Comparison of ENCODE assay signal across 18 cellular contexts in the genomic region with DNA sequence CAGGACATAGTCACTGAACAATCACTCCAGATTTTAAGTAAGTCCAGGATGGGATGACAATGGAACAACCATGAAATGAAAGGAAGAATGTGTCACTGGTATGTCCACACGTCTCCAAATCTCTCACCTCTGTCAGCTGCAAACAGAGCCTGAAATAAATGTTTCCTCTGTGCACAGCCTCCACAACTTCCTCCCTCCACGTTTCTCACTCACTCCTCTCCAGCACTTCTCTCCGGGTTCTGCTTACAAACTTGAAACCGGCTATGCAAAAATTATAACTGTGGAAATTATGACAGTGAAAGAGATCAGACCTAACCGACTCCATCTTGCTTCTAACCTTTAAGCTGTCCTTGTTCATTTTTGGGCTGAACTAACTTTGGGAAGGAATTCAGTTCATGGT. TPM values are rescaled to one million over a fixed set of nuclear protein-coding genes. Genes with fewer than 3 reads are reported as not detected.
"Had no signal": no experiment of that assay in that cellular context is flagged by ENCODE, and none has a peak within 500 bp of the region (broad histone marks: within the 10 kb centered on the region; RNA-seq: fewer than 3 reads in every experiment).

No MANE protein-coding gene starts in this region.

- H3K36me3 ChIP-seq: ascending aorta, left lung, tibial artery had no signal

- H3K27ac ChIP-seq: ascending aorta, left lung, tibial artery had no signal

- H3K27ac Mint-ChIP-seq: activated CD4-positive, alpha-beta memory T cell treated with anti-CD3 and anti-CD28 coated beads, Interleukin-2, amount 10 ng/mL, durations not matched to agents 7 days and 5 days; activated CD8-positive, alpha-beta memory T cell treated with anti-CD3 and anti-CD28 coated beads, Interleukin-2, amount 10 ng/mL, durations not matched to agents 7 days and 5 days; stimulated activated naive B cell treated with anti-CD40 and anti-IgM and Interleukin-4, amounts not matched to agents 10 μg/mL and 1 μg/mL and 100 μg/mL, for 72 hours; T-helper 2 cell treated with Interferon-gamma antibody and Interleukin-4, amounts not matched to agents 5 μg/mL and 100 μg/mL, for 36 hours; WTC11 had no signal

- H3K4me3 ChIP-seq: ascending aorta, left lung, tibial artery had no signal

- H3K36me3 Mint-ChIP-seq: activated CD8-positive, alpha-beta memory T cell treated with anti-CD3 and anti-CD28 coated beads, Interleukin-2, amount 10 ng/mL, durations not matched to agents 7 days and 5 days; stimulated activated naive B cell treated with anti-CD40 and anti-IgM and Interleukin-4, amounts not matched to agents 10 μg/mL and 1 μg/mL and 100 μg/mL, for 72 hours; WTC11 had no signal

- DNase-seq: activated CD4-positive, alpha-beta memory T cell treated with anti-CD3 and anti-CD28 coated beads, Interleukin-2, amount 10 ng/mL, durations not matched to agents 7 days and 5 days; activated CD4-positive, alpha-beta T cell treated with anti-CD3 and anti-CD28 coated beads for 48 hours; activated CD8-positive, alpha-beta memory T cell treated with anti-CD3 and anti-CD28 coated beads, Interleukin-2, amount 10 ng/mL, durations not matched to agents 7 days and 5 days; activated naive CD4-positive, alpha-beta T cell; cortex of kidney; head of caudate nucleus; left lung; nephron progenitor cell; occipital lobe; posterior cingulate gyrus; stimulated activated naive B cell treated with anti-CD40 and anti-IgM and Interleukin-4, amounts not matched to agents 10 μg/mL and 1 μg/mL and 100 μg/mL, for 72 hours; substantia nigra; tibial artery had no signal

- H3K27me3 ChIP-seq: ascending aorta, left lung, tibial artery had no signal

- H3K4me3 Mint-ChIP-seq: activated CD4-positive, alpha-beta memory T cell treated with anti-CD3 and anti-CD28 coated beads, Interleukin-2, amount 10 ng/mL, durations not matched to agents 7 days and 5 days; activated CD8-positive, alpha-beta memory T cell treated with anti-CD3 and anti-CD28 coated beads, Interleukin-2, amount 10 ng/mL, durations not matched to agents 7 days and 5 days; nephron progenitor cell; stimulated activated naive B cell treated with anti-CD40 and anti-IgM and Interleukin-4, amounts not matched to agents 10 μg/mL and 1 μg/mL and 100 μg/mL, for 72 hours; T-helper 2 cell treated with Interferon-gamma antibody and Interleukin-4, amounts not matched to agents 5 μg/mL and 100 μg/mL, for 36 hours; WTC11 had no signal

- H3K9me3 ChIP-seq: ascending aorta, left lung, tibial artery had no signal

- H3K9me3 Mint-ChIP-seq: activated CD4-positive, alpha-beta memory T cell treated with anti-CD3 and anti-CD28 coated beads, Interleukin-2, amount 10 ng/mL, durations not matched to agents 7 days and 5 days; stimulated activated naive B cell treated with anti-CD40 and anti-IgM and Interleukin-4, amounts not matched to agents 10 μg/mL and 1 μg/mL and 100 μg/mL, for 72 hours; T-helper 2 cell treated with Interferon-gamma antibody and Interleukin-4, amounts not matched to agents 5 μg/mL and 100 μg/mL, for 36 hours; WTC11 had no signal

RNA-seq across cellular contexts. Expression of gene ALOX5AP, which starts 35.0 kb away (rescaled TPM):
- total RNA-seq: lung microvascular endothelial cell, myocyte, WTC11 had no signal
